ENCODE assay signal across 26 cellular contexts in the genomic region with DNA sequence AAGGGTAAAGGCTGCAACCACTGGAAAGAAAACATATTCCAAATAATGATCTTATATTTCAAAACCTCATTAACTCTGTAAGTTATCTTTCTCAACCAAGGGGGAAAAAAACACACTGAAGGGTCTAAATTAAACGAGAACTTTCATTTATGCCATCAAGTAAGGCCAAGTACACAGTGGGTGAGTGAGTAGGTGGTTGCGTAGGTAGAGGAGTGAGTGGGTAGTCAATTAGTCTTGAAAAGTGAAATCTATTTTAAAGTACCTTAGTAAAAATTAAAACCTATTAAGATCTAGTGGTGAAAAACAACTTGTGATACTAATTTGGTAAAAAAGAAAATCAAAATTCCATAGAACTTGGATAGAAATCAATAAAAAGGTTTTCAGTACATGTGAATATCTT. TPM values are rescaled to one million over a fixed set of nuclear protein-coding genes. Genes with fewer than 3 reads are reported as not detected.
DNase-seq lines count a peak whose midpoint lies in the region; ATAC-seq and TF ChIP-seq lines count a peak whose summit lies in the region.
"Had no signal": no experiment of that assay in that cellular context is flagged by ENCODE, and none has a peak within 500 bp of the region (broad histone marks: within the 10 kb centered on the region; RNA-seq: fewer than 3 reads in every experiment).

No MANE protein-coding gene starts in this region.

- no peak overlapping the region for H2AFZ ChIP-seq in hepatocyte
- H2AFZ ChIP-seq: neural progenitor cell had no signal

- ATAC-seq in CD4-positive, alpha-beta T cell (ENCODE audit: poor library complexity), result no peak
- no peak for ATAC-seq in activated CD8-positive, alpha-beta T cell treated with anti-CD3 and anti-CD28 coated beads for 36 hours
- no peak for ATAC-seq in GM21786 (IDR thresholded peaks at IDR 0.05; ENCODE audit: unreplicated experiment)
- ATAC-seq in HG03108 (IDR thresholded peaks at IDR 0.05; ENCODE audit: unreplicated experiment), result no peak
- ATAC-seq: activated CD8-positive, alpha-beta memory T cell treated with anti-CD3 and anti-CD28 coated beads, Interleukin-2, amount 10 ng/mL, durations not matched to agents 7 days and 5 days; gastroesophageal sphincter; left lung had no signal

- H3K36me3 Mint-ChIP-seq in CD4-positive, alpha-beta T cell (ENCODE audit: low read depth), result peaks cover 16% of the 10 kb centered on the region
- H3K36me3 Mint-ChIP-seq in Calu3 (ENCODE audit: insufficient read depth, unreplicated experiment), result peaks cover 34% of the 10 kb centered on the region
- peaks cover 3% of the 10 kb centered on the region for H3K36me3 Mint-ChIP-seq in activated CD8-positive, alpha-beta T cell treated with anti-CD3 and anti-CD28 coated beads for 36 hours (ENCODE audit: low read depth)
- H3K36me3 Mint-ChIP-seq: mesothelial cell of epicardium had no signal

- H3K9me3 ChIP-seq in CD4-positive, alpha-beta T cell (ENCODE audit: control insufficient read depth, low read length), result no peaks in the 10 kb centered on the region
- H3K9me3 ChIP-seq in hepatocyte (ENCODE audit: low read depth), result no peaks in the 10 kb centered on the region
- H3K9me3 ChIP-seq: ascending aorta, esophagus squamous epithelium, gastroesophageal sphincter, left lung, transverse colon had no signal

- CTCF ChIA-PET in CD4-positive, alpha-beta T cell (lab: Charles Lee), result no interaction called here
- CTCF ChIA-PET in Calu3 (lab: Charles Lee), result no interaction called here
- CTCF ChIA-PET in activated CD8-positive, alpha-beta T cell treated with anti-CD3 and anti-CD28 coated beads for 36 hours (lab: Charles Lee), result no interaction called here

- 84% methylated on average over 2 of the region's 2 CpGs for WGBS in hepatocyte (ENCODE audit: low lambda C conversion rate, missing lambda C conversion rate)

- H3K4me2 ChIP-seq in hepatocyte, result peak overlapping the region; percentile 69

- H3K4me1 ChIP-seq in hepatocyte (ENCODE audit: insufficient read depth), result no peaks in the 10 kb centered on the region
- H3K4me1 ChIP-seq: ascending aorta had no signal

- no peak overlapping the region for H3K27ac ChIP-seq in CD4-positive, alpha-beta T cell (ENCODE audit: low read depth, low read length)
- no peak overlapping the region for H3K27ac ChIP-seq in hepatocyte
- H3K27ac ChIP-seq: ascending aorta, esophagus squamous epithelium, gastroesophageal sphincter, left lung, neural progenitor cell, SK-N-MC, transverse colon had no signal

- POLR2A ChIA-PET in CD4-positive, alpha-beta T cell (lab: Charles Lee), result no interaction called here
- POLR2A ChIA-PET in activated CD8-positive, alpha-beta T cell treated with anti-CD3 and anti-CD28 coated beads for 36 hours (lab: Charles Lee), result no interaction called here

- H3K27ac Mint-ChIP-seq in CD4-positive, alpha-beta T cell, result peak overlapping the region; percentile 70
- H3K27ac Mint-ChIP-seq in Calu3 (ENCODE audit: unreplicated experiment), result peak overlapping the region; percentile 71
- peak overlapping the region; percentile 66 for H3K27ac Mint-ChIP-seq in activated CD8-positive, alpha-beta T cell treated with anti-CD3 and anti-CD28 coated beads for 36 hours
- H3K27ac Mint-ChIP-seq: activated B cell treated with CpG ODN at 0.5 μM for 24 hours, mesothelial cell of epicardium, neural progenitor cell, progenitor cell of endocrine pancreas had no signal

- H3K27me3 Mint-ChIP-seq in CD4-positive, alpha-beta T cell, result no peaks in the 10 kb centered on the region
- no peaks in the 10 kb centered on the region for H3K27me3 Mint-ChIP-seq in Calu3 (ENCODE audit: unreplicated experiment)
- no peaks in the 10 kb centered on the region for H3K27me3 Mint-ChIP-seq in activated CD8-positive, alpha-beta T cell treated with anti-CD3 and anti-CD28 coated beads for 36 hours
- H3K27me3 Mint-ChIP-seq: activated B cell treated with CpG ODN at 0.5 μM for 24 hours; activated CD8-positive, alpha-beta memory T cell treated with anti-CD3 and anti-CD28 coated beads, Interleukin-2, amount 10 ng/mL, durations not matched to agents 7 days and 5 days; progenitor cell of endocrine pancreas had no signal

- no peaks in the 10 kb centered on the region for H3K9me2 ChIP-seq in hepatocyte (replicated peaks; ENCODE audit: insufficient read depth)

- H4K20me1 ChIP-seq in hepatocyte (ENCODE audit: insufficient read depth, poor library complexity, severe bottlenecking), result peaks cover 31% of the 10 kb centered on the region

- no peak for DNase-seq in CD4-positive, alpha-beta T cell
- no peak for DNase-seq in Calu3
- DNase-seq in activated CD8-positive, alpha-beta T cell treated with anti-CD3 and anti-CD28 coated beads for 36 hours, result no peak
- DNase-seq in hepatocyte (ENCODE audit: low spot score), result no peak
- DNase-seq in NCI-H1694 treated with DMSO at 0.1 percent for 48 hours (lab: John Stamatoyannopoulos, UW), result no peak
- DNase-seq: activated B cell treated with CpG ODN at 0.5 μM for 24 hours; activated CD8-positive, alpha-beta memory T cell treated with anti-CD3 and anti-CD28 coated beads, Interleukin-2, amount 10 ng/mL, durations not matched to agents 7 days and 5 days; activated gamma-delta T cell; DMS79; effector CD4-positive, alpha-beta T cell; esophagus squamous epithelium; HCEC 1CT; left lung; NCI-H2029 treated with DMSO at 0.1 percent for 48 hours; stimulated activated CD4-positive, alpha-beta T cell treated with anti-CD3 and anti-CD28 coated beads, Interleukin-2, amount 100 ng/mL, for 24 hours; stimulated activated naive CD4-positive, alpha-beta T cell treated with Interleukin-2 at 50 U/mL for 16 hours; T-helper 9 cell; transverse colon had no signal

- peak overlapping the region; percentile 82 for H3K4me3 Mint-ChIP-seq in CD4-positive, alpha-beta T cell
- peak overlapping the region; percentile 91 for H3K4me3 Mint-ChIP-seq in Calu3 (ENCODE audit: low read depth, unreplicated experiment)
- peak overlapping the region; percentile 24 for H3K4me3 Mint-ChIP-seq in activated CD8-positive, alpha-beta T cell treated with anti-CD3 and anti-CD28 coated beads for 36 hours
- H3K4me3 Mint-ChIP-seq: activated B cell treated with CpG ODN at 0.5 μM for 24 hours had no signal

- intact Hi-C loops in CD4-positive, alpha-beta T cell (cut with DNase I, micrococcal nuclease), result loop anchor here (5.0 to 10.0 kb wide), 3 partner anchors 45 to 1732 kb away; a partner anchor contains a TSS
- intact Hi-C loops in Calu3 (cut with micrococcal nuclease; ENCODE audit: unreplicated experiment), result loop anchor here (2.0 to 5.0 kb wide), 3 partner anchors 13 to 172 kb away; no protein-coding TSS in a partner anchor
- intact Hi-C loops in activated CD8-positive, alpha-beta T cell treated with anti-CD3 and anti-CD28 coated beads for 36 hours (cut with micrococcal nuclease), result loop anchor here (10.0 kb wide), 1 partner anchor 125 kb away; no protein-coding TSS in a partner anchor

- no peak overlapping the region for H3K4me3 ChIP-seq in hepatocyte
- H3K4me3 ChIP-seq: ascending aorta, gastroesophageal sphincter, left lung, neural progenitor cell, SK-N-MC, transverse colon had no signal

- H3K4me1 Mint-ChIP-seq in CD4-positive, alpha-beta T cell (ENCODE audit: low read depth), result peaks cover 72% of the 10 kb centered on the region
- peaks cover 17% of the 10 kb centered on the region for H3K4me1 Mint-ChIP-seq in Calu3 (ENCODE audit: low read depth, unreplicated experiment)
- peaks cover 47% of the 10 kb centered on the region for H3K4me1 Mint-ChIP-seq in activated CD8-positive, alpha-beta T cell treated with anti-CD3 and anti-CD28 coated beads for 36 hours (ENCODE audit: low read depth)

- peaks cover 78% of the 10 kb centered on the region for H3K79me2 ChIP-seq in hepatocyte

- no peaks in the 10 kb centered on the region for H3K36me3 ChIP-seq in hepatocyte (replicated peaks; ENCODE audit: insufficient read depth, low read depth)
- H3K36me3 ChIP-seq: ascending aorta, esophagus squamous epithelium, gastroesophageal sphincter, left lung, neural progenitor cell, transverse colon had no signal

- H3K9me3 Mint-ChIP-seq in CD4-positive, alpha-beta T cell, result no peaks in the 10 kb centered on the region
- no peaks in the 10 kb centered on the region for H3K9me3 Mint-ChIP-seq in Calu3 (ENCODE audit: low read depth, unreplicated experiment)
- H3K9me3 Mint-ChIP-seq in activated CD8-positive, alpha-beta T cell treated with anti-CD3 and anti-CD28 coated beads for 36 hours, result no peaks in the 10 kb centered on the region
- H3K9me3 Mint-ChIP-seq: activated B cell treated with CpG ODN at 0.5 μM for 24 hours had no signal

- no peak for TF ChIP-seq CTCF in CD4-positive, alpha-beta T cell (IDR thresholded peaks at IDR 0.05)
- no peak for TF ChIP-seq CTCF in Calu3 (IDR thresholded peaks at IDR 0.05; ENCODE audit: unreplicated experiment)
- TF ChIP-seq CTCF in activated CD8-positive, alpha-beta T cell treated with anti-CD3 and anti-CD28 coated beads for 36 hours (IDR thresholded peaks at IDR 0.05), result no peak
- no peak for TF ChIP-seq CTCF in hepatocyte (IDR thresholded peaks at IDR 0.05; ENCODE audit: poor library complexity)

- H3K27me3 ChIP-seq in CD4-positive, alpha-beta T cell (ENCODE audit: control insufficient read depth, insufficient read depth, low read length), result no peaks in the 10 kb centered on the region
- no peaks in the 10 kb centered on the region for H3K27me3 ChIP-seq in hepatocyte
- H3K27me3 ChIP-seq: ascending aorta, esophagus squamous epithelium, gastroesophageal sphincter, left lung, neural progenitor cell, transverse colon had no signal

- BruUV-seq in Calu3 (replicated peaks; lab: Mats Ljungman, UMichigan), result no TSS peak

RNA-seq across cellular contexts. Expression of a gene that starts 3.5 kb away (rescaled TPM):
- total RNA-seq in CD4-positive, alpha-beta T cell, result 10 to 100 TPM; 39.9 to 44.6 TPM
- total RNA-seq in Calu3 (2022) (138 and 157 TPM in 2 replicates), hepatocyte (95.7 and 143 TPM in 2 replicates)
- total RNA-seq in activated CD8-positive, alpha-beta T cell treated with anti-CD3 and anti-CD28 coated beads for 36 hours, result 10 to 100 TPM; 18.2 to 20.2 TPM
- 80.6 and 82.9 TPM in 2 replicates for polyA plus RNA-seq in hepatocyte

Comparison
In these comparisons a context has a peak if more than half of its experiments do, and no peak if none do; other contexts are left out.
1. H3K4me3 Mint-ChIP-seq: peak in every context shown above with its lines; median percentile 91 in Calu3; 82 in CD4-positive, alpha-beta T cell; 24 in activated CD8-positive, alpha-beta T cell treated with anti-CD3 and anti-CD28 coated beads for 36 hours.